In the genomic region with DNA sequence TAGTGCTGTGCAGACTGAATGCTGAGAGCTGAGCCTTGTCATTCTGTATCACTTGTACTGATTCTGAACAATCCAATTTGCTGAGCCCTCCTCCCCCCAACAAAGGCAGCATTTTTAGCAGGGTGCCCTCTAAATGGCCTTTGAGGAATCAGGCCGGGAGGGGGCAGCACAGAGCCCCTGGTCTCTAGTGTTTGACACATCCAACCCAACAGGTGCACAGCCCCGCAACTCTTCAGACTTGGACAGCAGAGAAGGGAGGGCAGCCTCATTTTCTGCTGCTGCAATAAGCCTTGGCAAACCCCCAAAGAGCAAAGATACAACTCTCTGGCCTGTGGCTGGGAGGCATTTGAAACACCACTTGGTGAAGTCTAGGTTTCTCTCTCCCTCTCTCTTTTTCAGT, we compare ENCODE assay signal across 8 cellular contexts. TPM values are rescaled to one million over a fixed set of nuclear protein-coding genes. Genes with fewer than 3 reads are reported as not detected.
DNase-seq lines count a peak whose midpoint lies in the region; ATAC-seq lines count a peak whose summit lies in the region.

No MANE protein-coding gene starts in this region.

- H3K4me1 ChIP-seq in mesendoderm (ENCODE audit: control insufficient read depth, low read depth, low read length) = no peaks in the 10 kb centered on the region

- H3K4ac ChIP-seq in mesendoderm (ENCODE audit: low read depth, low read length) = no peak overlapping the region

- no peak overlapping the region for H2BK120ac ChIP-seq in mesendoderm (ENCODE audit: low read depth, low read length)

- DNase-seq in NCI-H146 (lab: John Stamatoyannopoulos, UW) (peak; percentile 3), NCI-H146 treated with DMSO at 0.1 percent for 48 hours (lab: John Stamatoyannopoulos, UW; ENCODE audit: unreplicated experiment) (no peak), T-helper 9 cell (peak; percentile 42), cerebellar cortex (ENCODE audit: low spot score) (peak; percentile 10), mesendoderm (peak; percentile 29), substantia nigra (lab: John Stamatoyannopoulos, UW) (peak in 38 of 49 donors; percentile 0 to 51 (median 17))

- no peak overlapping the region for H3K9ac ChIP-seq in mesendoderm (ENCODE audit: low read length)

- no peak overlapping the region for H4K5ac ChIP-seq in mesendoderm (ENCODE audit: low read length)

- H3K27me3 ChIP-seq in mesendoderm (ENCODE audit: insufficient read depth, low read length, poor library complexity) = no peaks in the 10 kb centered on the region

- no peak overlapping the region for H2BK5ac ChIP-seq in mesendoderm (ENCODE audit: low read length)

- H3K79me1 ChIP-seq in mesendoderm (ENCODE audit: low read length) = no peaks in the 10 kb centered on the region

- H3K36me3 ChIP-seq in mesendoderm (ENCODE audit: control insufficient read depth, insufficient read depth, low read length) = no peaks in the 10 kb centered on the region

- H2BK15ac ChIP-seq in mesendoderm (replicated peaks; ENCODE audit: low read depth) = no peak overlapping the region

- H3K27ac ChIP-seq in mesendoderm (ENCODE audit: low read depth, low read length) (no peak overlapping the region), substantia nigra (ENCODE audit: low read depth, low read length, poor library complexity, severe bottlenecking) (no peak overlapping the region)

- no peak overlapping the region for H2AK5ac ChIP-seq in mesendoderm (ENCODE audit: low read length)

- H3K4me3 ChIP-seq in mesendoderm (ENCODE audit: low read length) = no peak overlapping the region

- no peak overlapping the region for H3K18ac ChIP-seq in mesendoderm (ENCODE audit: low read length)

- ATAC-seq in HG03342 (IDR thresholded peaks at IDR 0.05; ENCODE audit: unreplicated experiment) (peak; percentile 84), HG03025 (IDR thresholded peaks at IDR 0.05; ENCODE audit: low FRiP score, unreplicated experiment) (no peak)

- no peaks in the 10 kb centered on the region for H3K79me2 ChIP-seq in mesendoderm (ENCODE audit: control insufficient read depth, insufficient read depth, low read length)

- WGBS in mesendoderm (ENCODE audit: extremely low coverage, insufficient coverage, low lambda C conversion rate) = no CpG with 5 or more reads among the region's 2 CpGs

- H3K23ac ChIP-seq in mesendoderm (ENCODE audit: low read length) = no peak overlapping the region

- no peak overlapping the region for H3K4me2 ChIP-seq in mesendoderm (ENCODE audit: low read length)

- H4K8ac ChIP-seq in mesendoderm (ENCODE audit: low read depth, low read length) = no peak overlapping the region

- H3K56ac ChIP-seq in mesendoderm (ENCODE audit: low read length) = no peak overlapping the region

RNA-seq across cellular contexts. Expression of a gene that starts 3.4 kb away (rescaled TPM):
- polyA plus RNA-seq in mesendoderm (2013, experiment 1 of 2) = not detected
- not detected for polyA plus RNA-seq in mesendoderm (2013, experiment 2 of 2)

RNA-seq across cellular contexts. Expression of a gene that starts 54.1 kb away (rescaled TPM):
- polyA plus RNA-seq in mesendoderm (2013, experiment 1 of 2) = 0.94 TPM
- 0.91 TPM for polyA plus RNA-seq in mesendoderm (2013, experiment 2 of 2)
